8 cellular contexts compared by ENCODE assay signal in genomic region chr12:9869307-9870161, GRCh38. TPM values are rescaled to one million over a fixed set of nuclear protein-coding genes. Genes with fewer than 3 reads are reported as not detected.
DNase-seq lines count a peak whose midpoint lies in the region; ATAC-seq and TF ChIP-seq lines count a peak whose summit lies in the region.

Gene CLEC2B (minus strand): TSS chr12:9869354.

- H3K4me3 Mint-ChIP-seq in CD8-positive, alpha-beta T cell = peak within 1 kb of the TSS; percentile 89

- no peaks in the 10 kb centered on the region for H3K79me2 ChIP-seq in OCI-LY1 (ENCODE audit: insufficient read depth, low read length)

- intact Hi-C loops in CD8-positive, alpha-beta T cell (cut with DNase I, micrococcal nuclease) = loop anchor here (1.0 to 10.0 kb wide), 11 partner anchors 37 to 493 kb away; partner anchors contain the start of gene GABARAPL1 (in 1 of the 2)
- intact Hi-C loops in breast epithelium (cut with DNase I; ENCODE audit: low total_unique reads) = no loop called here
- intact Hi-C loops in left lung (cut with DNase I) = no loop called here

- H3K4me1 Mint-ChIP-seq in CD8-positive, alpha-beta T cell (ENCODE audit: low read depth) = peaks cover 36% of the 10 kb centered on the region

- peaks cover 28% of the 10 kb centered on the region for H3K36me3 Mint-ChIP-seq in CD8-positive, alpha-beta T cell

- TF ChIP-seq POLR2A in breast epithelium (IDR thresholded peaks at IDR 0.05) = peak; percentile 11

- no peak for TF ChIP-seq CTCF in CD8-positive, alpha-beta T cell (IDR thresholded peaks at IDR 0.05)
- no peak for TF ChIP-seq CTCF in OCI-LY1 (IDR thresholded peaks at IDR 0.05; ENCODE audit: low read length)
- TF ChIP-seq CTCF in breast epithelium (IDR thresholded peaks at IDR 0.05) = no peak
- no peak for TF ChIP-seq CTCF in left lung (IDR thresholded peaks at IDR 0.05)

- H3K9ac ChIP-seq in OCI-LY1 (ENCODE audit: low read length) = peak within 1 kb of the TSS; percentile 41

- ATAC-seq in CD8-positive, alpha-beta T cell = peak; percentile 70
- ATAC-seq in GM21717 (IDR thresholded peaks at IDR 0.05; ENCODE audit: unreplicated experiment) = peak; percentile 66
- peak; percentile 84 for ATAC-seq in left lung

- H3K4me1 ChIP-seq in CD8-positive, alpha-beta T cell (ENCODE audit: insufficient read depth, low read length) = peaks cover 7% of the 10 kb centered on the region
- peaks cover 32% of the 10 kb centered on the region for H3K4me1 ChIP-seq in OCI-LY1 (ENCODE audit: insufficient read depth, low read length, severe bottlenecking)
- no peaks in the 10 kb centered on the region for H3K4me1 ChIP-seq in breast epithelium
- peaks cover 4 to 35% of the 10 kb centered on the region in 2 donors for H3K4me1 ChIP-seq in left lung

- CTCF ChIA-PET in CD8-positive, alpha-beta T cell (lab: Charles Lee) = interaction anchor here (0.7 to 3.5 kb wide), 5 partner anchors 8 to 108 kb away, joined by 3 to 14 read pairs (median 3); no protein-coding TSS in a partner anchor

- H3K4me3 ChIP-seq in CD8-positive, alpha-beta T cell (ENCODE audit: low read depth, low read length) = peak within 1 kb of the TSS; percentile 41
- H3K4me3 ChIP-seq in OCI-LY1 (ENCODE audit: low read depth, low read length, poor library complexity, severe bottlenecking) (peak within 1 kb of the TSS; percentile 51), breast epithelium (peak within 1 kb of the TSS; percentile 50 to 67 (median 51)), left lung (peak within 1 kb of the TSS; percentile 22 to 57)

- POLR2A ChIA-PET in CD8-positive, alpha-beta T cell (lab: Charles Lee) = interaction anchor here (0.6 to 3.0 kb wide), 15 partner anchors 8 to 612 kb away, joined by 3 to 18 read pairs (median 4); partner anchors contain the start of gene CD69

- H3K27ac ChIP-seq in CD8-positive, alpha-beta T cell (ENCODE audit: low read depth, low read length) = peak within 1 kb of the TSS; percentile 79
- H3K27ac ChIP-seq in OCI-LY1 (ENCODE audit: low read depth, low read length, poor library complexity, severe bottlenecking) = no peak within 1 kb of the TSS
- H3K27ac ChIP-seq in breast epithelium = peak within 1 kb of the TSS; percentile 90 to 91
- peak within 1 kb of the TSS; percentile 91 to 92 for H3K27ac ChIP-seq in left lung

- H3K4me2 ChIP-seq in OCI-LY1 (ENCODE audit: low read length) = peak within 1 kb of the TSS; percentile 71

- no peaks in the 10 kb centered on the region for H3K36me3 ChIP-seq in CD8-positive, alpha-beta T cell (ENCODE audit: insufficient read depth, low read length)
- no peaks in the 10 kb centered on the region for H3K36me3 ChIP-seq in OCI-LY1 (ENCODE audit: insufficient read depth, low read length)
- no peaks in the 10 kb centered on the region for H3K36me3 ChIP-seq in breast epithelium
- no peaks in the 10 kb centered on the region for H3K36me3 ChIP-seq in left lung

- H3K27me3 ChIP-seq in CD8-positive, alpha-beta T cell (ENCODE audit: insufficient read depth, low read length) = no peaks in the 10 kb centered on the region
- H3K27me3 ChIP-seq in OCI-LY1 (ENCODE audit: insufficient read depth, low read length) (no peaks in the 10 kb centered on the region), breast epithelium (no peaks in the 10 kb centered on the region), left lung (no peaks in the 10 kb centered on the region)

- H3K27me3 Mint-ChIP-seq in CD8-positive, alpha-beta T cell (ENCODE audit: low read depth) = no peaks in the 10 kb centered on the region

- H4K20me1 ChIP-seq in OCI-LY1 (ENCODE audit: insufficient read depth, low read length) = no peaks in the 10 kb centered on the region

- H3K9me3 Mint-ChIP-seq in CD8-positive, alpha-beta T cell = no peaks in the 10 kb centered on the region

- H3K9me2 ChIP-seq in OCI-LY1 (ENCODE audit: low read depth, low read length) = no peaks in the 10 kb centered on the region

- peak within 1 kb of the TSS; percentile 97 for H2AFZ ChIP-seq in OCI-LY1 (ENCODE audit: low read length)

- DNase-seq in CD8-positive, alpha-beta T cell = peak in 1 of 7 experiments; percentile 50
- DNase-seq in breast epithelium (ENCODE audit: low spot score in 2 of 2) (no peak), left lung (no peak), stromal cell of bone marrow (ENCODE audit: low read depth) (peak; percentile 71), DMS79 treated with DMSO at 0.1 percent for 48 hours (lab: John Stamatoyannopoulos, UW) (no peak), NCI-H1092 (lab: John Stamatoyannopoulos, UW) (no peak)

- peak within 1 kb of the TSS; percentile 96 for H3K27ac Mint-ChIP-seq in CD8-positive, alpha-beta T cell

- no peaks in the 10 kb centered on the region for H3F3A ChIP-seq in OCI-LY1 (ENCODE audit: insufficient read depth, low read length)

- no peaks in the 10 kb centered on the region for H3K9me3 ChIP-seq in CD8-positive, alpha-beta T cell (ENCODE audit: low read length)
- no peaks in the 10 kb centered on the region for H3K9me3 ChIP-seq in OCI-LY1 (ENCODE audit: low read length)
- no peaks in the 10 kb centered on the region for H3K9me3 ChIP-seq in breast epithelium
- H3K9me3 ChIP-seq in left lung = no peaks in the 10 kb centered on the region

RNA-seq across cellular contexts. Expression of gene CLEC2B, which starts in this region (rescaled TPM):
- 100 to 1,000 TPM; 141 to 145 TPM for total RNA-seq in CD8-positive, alpha-beta T cell
- total RNA-seq in breast epithelium (10 to 100 TPM; 18.4 to 36.1 (median 29.3) TPM), left lung (10 to 100 TPM; 16.3 to 34.7 TPM)

Comparison
In these comparisons a context has a peak if more than half of its experiments do, and no peak if none do; other contexts are left out.
1. intact Hi-C loops: an anchor here in CD8-positive, alpha-beta T cell (1.0 to 10.0 kb wide); none called in breast epithelium and left lung.